11 cellular contexts compared by ENCODE assay signal in genomic region chr5:150508021-150508640, GRCh38. TPM values are rescaled to one million over a fixed set of nuclear protein-coding genes. Genes with fewer than 3 reads are reported as not detected.
DNase-seq lines count a peak whose midpoint lies in the region; ATAC-seq, FAIRE-seq and TF ChIP-seq lines count a peak whose summit lies in the region.
"Had no signal": no experiment of that assay in that cellular context is flagged by ENCODE, and none has a peak within 500 bp of the region (broad histone marks: within the 10 kb centered on the region; RNA-seq: fewer than 3 reads in every experiment).

TSS of gene NDST1 (plus strand) at chr5:150508131. CDS start at chr5:150521255, 13,124 bp downstream.

- H3K36me3 ChIP-seq in heart right ventricle, result peaks cover 0 to 5% (median 0%) of the 10 kb centered on the region in 9 donors

- H3K9me3 ChIP-seq in A549, result no peaks in the 10 kb centered on the region
- no peaks in the 10 kb centered on the region for H3K9me3 ChIP-seq in heart right ventricle

- H3K9me3 Mint-ChIP-seq in osteocyte (ENCODE audit: unreplicated experiment), result no peaks in the 10 kb centered on the region

- H3K4me1 Mint-ChIP-seq in osteocyte (ENCODE audit: unreplicated experiment), result peaks cover 61% of the 10 kb centered on the region

- no peak for DNase-seq in A549 (ENCODE audit: low read depth in 1 of 2, low spot score in 1 of 2)
- DNase-seq in heart right ventricle, result no peak
- DNase-seq in osteocyte (ENCODE audit: extremely low spot score, unreplicated experiment), result no peak
- no peak for DNase-seq in NK-92 treated with Interleukin-12 subunit alpha and Interleukin-12 subunit beta, amount 100 ng/mL, for 24 hours (lab: John Stamatoyannopoulos, UW)
- no peak for DNase-seq in activated CD4-positive, alpha-beta T cell treated with anti-CD3 and anti-CD28 coated beads for 4 hours
- no peak for DNase-seq in H54 (ENCODE audit: insufficient read length, low spot score)
- no peak for DNase-seq in DMS153 (lab: John Stamatoyannopoulos, UW)
- DNase-seq: T-helper 9 cell had no signal

- H3K4me1 ChIP-seq in A549, result peaks cover 84% of the 10 kb centered on the region
- peaks cover 72 to 100% (median 100%) of the 10 kb centered on the region in 9 donors for H3K4me1 ChIP-seq in heart right ventricle

- TF ChIP-seq EP300 in A549 (IDR thresholded peaks at IDR 0.05), result no peak

- ATAC-seq in A549 (no peak), heart right ventricle (peak in 1 of 8 donors; percentile 0)

- TF ChIP-seq POLR2A in A549 (IDR thresholded peaks at IDR 0.05; ENCODE audit: low read length) (no peak), H54 (IDR thresholded peaks at IDR 0.05; ENCODE audit: low read depth, low read length) (no peak)

- intact Hi-C loops in heart right ventricle (cut with DNase I), result no loop called here

- H3K36me3 Mint-ChIP-seq in osteocyte (ENCODE audit: unreplicated experiment), result no peaks in the 10 kb centered on the region
- H3K36me3 Mint-ChIP-seq: activated naive CD8-positive, alpha-beta T cell had no signal

- peak within 1 kb of the TSS; percentile 62 for H3K27ac Mint-ChIP-seq in osteocyte (ENCODE audit: unreplicated experiment)
- H3K27ac Mint-ChIP-seq: activated naive CD8-positive, alpha-beta T cell had no signal

- H3K4me2 ChIP-seq in A549, result 0 out of 3 replicates have a peak within 1 kb of the TSS, but pooled peaks have one; percentile 2

- no peak within 1 kb of the TSS for H3K4me3 Mint-ChIP-seq in osteocyte (ENCODE audit: unreplicated experiment)
- H3K4me3 Mint-ChIP-seq: activated naive CD8-positive, alpha-beta T cell had no signal

- H3K4me3 ChIP-seq in A549 (no peak within 1 kb of the TSS), heart right ventricle (no peak within 1 kb of the TSS)

- H3K27ac ChIP-seq in A549 (peak within 1 kb of the TSS in 1 of 2 experiments; percentile 92; a peak in 4 of 6 replicates), angular gyrus (ENCODE audit: low read depth, low read length) (peak within 1 kb of the TSS; percentile 76), heart right ventricle (peak within 1 kb of the TSS in 9 of 10 donors; percentile 1 to 93 (median 85))

- FAIRE-seq in A549 (lab: Jason Lieb, UNC), result no peak
- FAIRE-seq in H54 (lab: Jason Lieb, UNC), result no peak
- FAIRE-seq: A204.1 had no signal

- 85% methylated on average over 10 of the region's 11 CpGs for WGBS in A549 (ENCODE audit: missing lambda C conversion rate)
- WGBS in heart right ventricle, 2 donors, result 56 to 57% methylated on average over 11 of the region's 11 CpGs

- no peak for TF ChIP-seq RAD21 in A549 (conservative IDR thresholded peaks at IDR 0.05 in 1 of 2, IDR thresholded peaks at IDR 0.05 in 1 of 2)

- no peaks in the 10 kb centered on the region for H3K27me3 Mint-ChIP-seq in osteocyte (ENCODE audit: unreplicated experiment)
- H3K27me3 Mint-ChIP-seq: activated naive CD8-positive, alpha-beta T cell had no signal

- CTCF ChIA-PET in A549 (lab: Yijun Ruan, JAX), result interaction anchor here (1.5 to 33.5 kb wide), 4 partner anchors 9 to 49 kb away, joined by 3 to 439 read pairs (median 226); partner anchors contain the start of gene NDST1

- no peaks in the 10 kb centered on the region for H3K27me3 ChIP-seq in heart right ventricle

- TF ChIP-seq CTCF in A549 (IDR thresholded peaks at IDR 0.05) (no peak), heart right ventricle (IDR thresholded peaks at IDR 0.05) (no peak), osteocyte (IDR thresholded peaks at IDR 0.05) (no peak)

- POLR2A ChIA-PET in A549 (lab: Yijun Ruan, JAX), result no interaction called here

TF ChIP-seq in A549, 52 proteins besides CTCF, POLR2A, EP300 and RAD21:
- TF ChIP-seq HDAC2 (IDR thresholded peaks at IDR 0.05), result no peak
- no peak for TF ChIP-seq FOSL2 (IDR thresholded peaks at IDR 0.05)
- TF ChIP-seq FOSL2 (CRISPR knock-in tag; IDR thresholded peaks at IDR 0.05), result no peak
- TF ChIP-seq, protein P1, sequence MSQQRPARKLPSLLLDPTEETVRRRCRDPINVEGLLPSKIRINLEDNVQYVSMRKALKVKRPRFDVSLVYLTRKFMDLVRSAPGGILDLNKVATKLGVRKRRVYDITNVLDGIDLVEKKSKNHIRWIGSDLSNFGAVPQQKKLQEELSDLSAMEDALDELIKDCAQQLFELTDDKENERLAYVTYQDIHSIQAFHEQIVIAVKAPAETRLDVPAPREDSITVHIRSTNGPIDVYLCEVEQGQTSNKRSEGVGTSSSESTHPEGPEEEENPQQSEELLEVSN (IDR thresholded peaks at IDR 0.05; ENCODE audit: borderline replicate concordance, low read depth), result no peak
- TF ChIP-seq HEYL (CRISPR knock-in tag; IDR thresholded peaks at IDR 0.05), result no peak
- TF ChIP-seq ATOH8 (CRISPR knock-in tag; IDR thresholded peaks at IDR 0.05; ENCODE audit: low read depth), result no peak
- no peak for TF ChIP-seq HOXA7 (CRISPR knock-in tag; IDR thresholded peaks at IDR 0.05)
- no peak for TF ChIP-seq CBX8 (IDR thresholded peaks at IDR 0.05)
- TF ChIP-seq ESRRA (IDR thresholded peaks at IDR 0.05; ENCODE audit: borderline replicate concordance, low read length), result no peak
- TF ChIP-seq TP53 (CRISPR knock-in tag; IDR thresholded peaks at IDR 0.05), result no peak
- no peak for TF ChIP-seq MAFK (IDR thresholded peaks at IDR 0.05; ENCODE audit: partially characterized antibody)
- no peak for TF ChIP-seq HES2 (IDR thresholded peaks at IDR 0.05)
- no peak for TF ChIP-seq EHMT2 (IDR thresholded peaks at IDR 0.05; ENCODE audit: low read depth)
- no peak for TF ChIP-seq ZSCAN20 (CRISPR knock-in tag; IDR thresholded peaks at IDR 0.05)
- no peak for TF ChIP-seq PHF8 (IDR thresholded peaks at IDR 0.05; ENCODE audit: borderline replicate concordance, low read depth)
- no peak for TF ChIP-seq POLR2AphosphoS2 (conservative IDR thresholded peaks at IDR 0.05; ENCODE audit: low read length)
- TF ChIP-seq BHLHE40 (IDR thresholded peaks at IDR 0.05; ENCODE audit: low read depth, low read length), result no peak
- no peak for TF ChIP-seq NFE2L2 (conservative IDR thresholded peaks at IDR 0.05; ENCODE audit: low read length)
- TF ChIP-seq NR3C1 (IDR thresholded peaks at IDR 0.05), result no peak
- TF ChIP-seq JUNB (IDR thresholded peaks at IDR 0.05), result no peak

RNA-seq across cellular contexts. Expression of gene NDST1, which starts in this region (rescaled TPM):
- polyA plus RNA-seq in A549 (2011; rRNA removed) (24.4 and 27.7 TPM in 2 replicates), A549 (2017; fragmentation: RNase III; extraction: RNeasy Plus Mini Kit Qiagen cat#74134 plus additional on column Dnase treatment) (50.8 to 59.7 TPM (median 55.8 TPM) in 3 replicates), heart right ventricle (10 to 100 TPM; 14.8 to 15.9 TPM)
- 28.2 and 45.6 TPM in 2 replicates for polyA plus RNA-seq in A549 (2012; cell fraction: cytosol; rRNA removed)
- polyA plus RNA-seq in A549 (2012; cell fraction: nucleus; rRNA removed), result 70.2 and 91.2 TPM in 2 replicates
- polyA minus RNA-seq in A549 (2011; rRNA and poly(A)+ RNA removed), result 37.2 and 50.7 TPM in 2 replicates
- total RNA-seq in heart right ventricle (10 to 100 TPM; 50.3 to 86.1 (median 61.5) TPM), osteocyte (110 and 118 TPM in 2 replicates)
